In genomic region chr2:98293003-98293402, GRCh38 we compare ENCODE assay signal across 25 cellular contexts. TPM values are rescaled to one million over a fixed set of nuclear protein-coding genes. Genes with fewer than 3 reads are reported as not detected.
"Had no signal": no experiment of that assay in that cellular context is flagged by ENCODE, and none has a peak within 500 bp of the region (broad histone marks: within the 10 kb centered on the region; RNA-seq: fewer than 3 reads in every experiment).

No MANE protein-coding gene starts in this region.

- H3K36me3 ChIP-seq: gastrocnemius medialis, neutrophil, pancreas, right lobe of liver, thoracic aorta, tibial nerve, upper lobe of left lung, uterus had no signal

- H3K27ac ChIP-seq: dorsolateral prefrontal cortex, gastrocnemius medialis, neutrophil, pancreas, right lobe of liver, thoracic aorta, tibial nerve, upper lobe of left lung, uterus had no signal

- H3K4me3 ChIP-seq: dorsolateral prefrontal cortex, gastrocnemius medialis, mucosa of descending colon, pancreas, right lobe of liver, thoracic aorta, tibial nerve, upper lobe of left lung, uterus had no signal

- H3K27me3 ChIP-seq: dorsolateral prefrontal cortex, gastrocnemius medialis, pancreas, right lobe of liver, tibial nerve, upper lobe of left lung, uterus had no signal

- ATAC-seq: gastrocnemius medialis; left lobe of liver; mucosa of descending colon; natural killer cell treated with Interleukin-12 subunit alpha and Interleukin-12 subunit beta and Interleukin-15 and Interleukin-18, amount 100 ng/mL, for 72 hours; pancreas; right lobe of liver; stimulated activated naive B cell treated with anti-CD40 and anti-IgM and Interleukin-4, amounts not matched to agents 10 μg/mL and 1 μg/mL and 100 μg/mL, for 72 hours had no signal

- H3K4me1 ChIP-seq: gastrocnemius medialis, uterus had no signal

- DNase-seq: dorsolateral prefrontal cortex; effector CD4-positive, alpha-beta T cell; gastrocnemius medialis; head of caudate nucleus; mesenchymal stem cell; mucosa of descending colon; naive B cell; pancreas; right lobe of liver; small intestine; stimulated activated CD4-positive, alpha-beta T cell treated with anti-CD3 and anti-CD28 coated beads, Interleukin-15, amount 100 ng/mL, for 24 hours; stimulated activated CD4-positive, alpha-beta T cell treated with anti-CD3 and anti-CD28 coated beads, Interleukin-2, amount 100 ng/mL, for 48 hours; stimulated activated naive B cell treated with anti-CD40 and anti-IgM and Interleukin-4, amounts not matched to agents 10 μg/mL and 1 μg/mL and 100 μg/mL, for 72 hours; upper lobe of left lung; uterus had no signal

- H3K9me3 ChIP-seq: gastrocnemius medialis, mucosa of descending colon, pancreas, right lobe of liver, thoracic aorta, upper lobe of left lung, uterus had no signal

RNA-seq across cellular contexts. Expression of gene CNGA3, which starts 53.3 kb away (rescaled TPM):
- total RNA-seq: glomerular endothelial cell; left lobe of liver; lower leg skin; lung microvascular endothelial cell; mesothelial cell of epicardium; natural killer cell treated with Interleukin-12 subunit alpha and Interleukin-12 subunit beta and Interleukin-15 and Interleukin-18, amount 100 ng/mL, for 72 hours; pulmonary artery endothelial cell; right lobe of liver; thoracic aorta; uterus had no signal
